Comparison of ENCODE assay signal across 23 cellular contexts in the genomic region with DNA sequence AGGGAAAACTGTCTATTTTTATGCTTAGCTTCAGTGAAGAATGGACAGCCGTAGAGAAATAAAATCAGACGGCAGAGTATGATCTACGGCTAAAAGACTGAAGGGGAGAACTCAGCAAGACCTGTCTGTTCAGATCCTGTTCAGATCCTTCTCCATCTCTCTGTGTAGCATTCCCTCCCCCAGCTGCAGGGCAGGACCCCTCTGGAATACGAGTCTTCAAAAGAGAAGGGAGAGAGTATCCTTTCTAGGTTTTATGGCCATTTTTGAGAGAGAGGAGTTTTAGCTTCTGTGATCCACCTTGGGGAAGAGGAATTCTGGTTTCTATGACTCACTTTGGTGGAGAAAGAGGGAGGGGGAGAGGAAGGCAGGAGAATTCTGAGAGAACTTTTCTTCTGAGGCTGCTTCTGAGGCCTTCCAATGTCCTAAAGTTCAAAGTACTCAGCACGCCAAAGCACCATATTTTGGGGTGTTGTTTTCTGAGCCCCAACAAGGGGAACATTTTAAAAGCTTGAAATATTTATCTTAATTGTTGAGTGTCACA.
DNase-seq lines count a peak whose midpoint lies in the region; TF ChIP-seq lines count a peak whose summit lies in the region.
"Had no signal": no experiment of that assay in that cellular context is flagged by ENCODE, and none has a peak within 500 bp of the region (broad histone marks: within the 10 kb centered on the region; RNA-seq: fewer than 3 reads in every experiment).

No MANE protein-coding gene starts in this region.

- no peaks in the 10 kb centered on the region for H3K36me3 ChIP-seq in esophagus squamous epithelium
- H3K36me3 ChIP-seq in OCI-LY7 (ENCODE audit: insufficient read depth, low read length), result no peaks in the 10 kb centered on the region
- H3K36me3 ChIP-seq: right lobe of liver had no signal

- no peaks in the 10 kb centered on the region for H3K27me3 ChIP-seq in esophagus squamous epithelium
- H3K27me3 ChIP-seq: right lobe of liver had no signal

- no peak overlapping the region for H3K4me3 Mint-ChIP-seq in HFFc6
- H3K4me3 Mint-ChIP-seq in activated CD4-positive, alpha-beta memory T cell treated with anti-CD3 and anti-CD28 coated beads, Interleukin-2, amount 10 ng/mL, durations not matched to agents 7 days and 5 days, result no peak overlapping the region
- H3K4me3 Mint-ChIP-seq: CD4-positive, alpha-beta T cell; central memory CD8-positive, alpha-beta T cell; mesothelial cell of epicardium; natural killer cell; stimulated activated naive CD8-positive, alpha-beta T cell treated with anti-CD3 and anti-CD28 coated beads, Interleukin-15, Interleukin-2, amounts not matched to agents 100 ng/mL and 50 ng/mL, for 24 hours; WTC11 had no signal

- 84 to 88% methylated on average over 4 to 5 of the region's 5 CpGs for WGBS in esophagus squamous epithelium, 2 donors

- H3K9me3 ChIP-seq in esophagus squamous epithelium (no peaks in the 10 kb centered on the region), OCI-LY7 (ENCODE audit: low read length) (no peaks in the 10 kb centered on the region)
- H3K9me3 ChIP-seq: right lobe of liver had no signal

- CTCF ChIA-PET in OCI-LY7 (lab: Charles Lee; ENCODE audit: unreplicated experiment), result no interaction called here
- CTCF ChIA-PET in activated CD4-positive, alpha-beta memory T cell treated with anti-CD3 and anti-CD28 coated beads, Interleukin-2, amount 10 ng/mL, durations not matched to agents 7 days and 5 days (lab: Charles Lee), result no interaction called here

- no peaks in the 10 kb centered on the region for H3K9me2 ChIP-seq in OCI-LY7 (ENCODE audit: insufficient read depth, low read length)

- H2AFZ ChIP-seq in OCI-LY7 (ENCODE audit: low read length), result no peak overlapping the region

- no peaks in the 10 kb centered on the region for H4K20me1 ChIP-seq in OCI-LY7 (ENCODE audit: insufficient read depth, low read length)

- peaks cover 10% of the 10 kb centered on the region; the same call in 1 of the 2 replicates for H3K36me3 Mint-ChIP-seq in HFFc6 (ENCODE audit: low read depth)
- no peaks in the 10 kb centered on the region for H3K36me3 Mint-ChIP-seq in activated CD4-positive, alpha-beta memory T cell treated with anti-CD3 and anti-CD28 coated beads, Interleukin-2, amount 10 ng/mL, durations not matched to agents 7 days and 5 days (ENCODE audit: low read depth)
- H3K36me3 Mint-ChIP-seq: natural killer cell had no signal

- peaks cover 26% of the 10 kb centered on the region for H3K4me1 Mint-ChIP-seq in HFFc6 (ENCODE audit: low read depth)
- no peaks in the 10 kb centered on the region for H3K4me1 Mint-ChIP-seq in activated CD4-positive, alpha-beta memory T cell treated with anti-CD3 and anti-CD28 coated beads, Interleukin-2, amount 10 ng/mL, durations not matched to agents 7 days and 5 days
- H3K4me1 Mint-ChIP-seq: central memory CD8-positive, alpha-beta T cell; natural killer cell had no signal

- H3K4me3 ChIP-seq in esophagus squamous epithelium (no peak overlapping the region), OCI-LY7 (ENCODE audit: low read depth, low read length, poor library complexity, severe bottlenecking) (no peak overlapping the region)
- H3K4me3 ChIP-seq: right lobe of liver had no signal

- H3K79me2 ChIP-seq in OCI-LY7 (ENCODE audit: insufficient read depth, low read depth, low read length), result no peaks in the 10 kb centered on the region

- no peak for TF ChIP-seq POLR2A in esophagus squamous epithelium (IDR thresholded peaks at IDR 0.05)

- H3K9me3 Mint-ChIP-seq in HFFc6, result peaks cover 8% of the 10 kb centered on the region
- peaks cover 2% of the 10 kb centered on the region for H3K9me3 Mint-ChIP-seq in activated CD4-positive, alpha-beta memory T cell treated with anti-CD3 and anti-CD28 coated beads, Interleukin-2, amount 10 ng/mL, durations not matched to agents 7 days and 5 days

- H3K4me1 ChIP-seq in esophagus squamous epithelium (peaks cover 0 to 5% (median 0%) of the 10 kb centered on the region in 3 donors), OCI-LY7 (ENCODE audit: insufficient read depth, low read length, poor library complexity, severe bottlenecking) (no peaks in the 10 kb centered on the region)
- H3K4me1 ChIP-seq: right lobe of liver had no signal

- DNase-seq in HFFc6, result peak; percentile 19
- peak; percentile 60 for DNase-seq in astrocyte of the hippocampus (ENCODE audit: low read depth, low spot score)
- DNase-seq in left kidney (ENCODE audit: low read depth, low spot score), result peak; percentile 71
- DNase-seq in esophagus squamous epithelium (lab: John Stamatoyannopoulos, UW), result no peak
- DNase-seq in OCI-LY7 (ENCODE audit: low spot score), result no peak
- DNase-seq in activated CD4-positive, alpha-beta memory T cell treated with anti-CD3 and anti-CD28 coated beads, Interleukin-2, amount 10 ng/mL, durations not matched to agents 7 days and 5 days, result no peak
- no peak for DNase-seq in Kasumi-1 (lab: John Stamatoyannopoulos, UW)
- DNase-seq: activated CD8-positive, alpha-beta memory T cell treated with anti-CD3 and anti-CD28 coated beads, Interleukin-2, amount 50 U/mL, for 4 hours; activated naive CD4-positive, alpha-beta T cell treated with anti-CD3 and anti-CD28 coated beads, Interleukin-2, amount 50 U/mL, for 16 hours; anterior cingulate cortex; CD4-positive, alpha-beta T cell; erythroblast; left ventricle myocardium superior; natural killer cell; NCI-H1092; NCI-H2029 treated with DMSO at 0.1 percent for 48 hours; NCI-H774; right lobe of liver; stimulated activated CD4-positive, alpha-beta T cell treated with anti-CD3 and anti-CD28 coated beads, Interleukin-15, amount 100 ng/mL, for 24 hours had no signal

- TF ChIP-seq CTCF in HFFc6 (IDR thresholded peaks at IDR 0.05), result no peak
- TF ChIP-seq CTCF in esophagus squamous epithelium (IDR thresholded peaks at IDR 0.05), result no peak
- TF ChIP-seq CTCF in OCI-LY7 (conservative IDR thresholded peaks at IDR 0.05; ENCODE audit: low read length), result no peak

- POLR2A ChIA-PET in OCI-LY7 (lab: Charles Lee), result no interaction called here
- POLR2A ChIA-PET in activated CD4-positive, alpha-beta memory T cell treated with anti-CD3 and anti-CD28 coated beads, Interleukin-2, amount 10 ng/mL, durations not matched to agents 7 days and 5 days (lab: Charles Lee), result no interaction called here

- peak overlapping the region; percentile 23; the same call in 1 of the 2 replicates for H3K27ac Mint-ChIP-seq in HFFc6
- H3K27ac Mint-ChIP-seq in activated CD4-positive, alpha-beta memory T cell treated with anti-CD3 and anti-CD28 coated beads, Interleukin-2, amount 10 ng/mL, durations not matched to agents 7 days and 5 days, result no peak overlapping the region
- H3K27ac Mint-ChIP-seq: CD4-positive, alpha-beta T cell; mesothelial cell of epicardium; natural killer cell; stimulated activated naive CD8-positive, alpha-beta T cell treated with anti-CD3 and anti-CD28 coated beads, Interleukin-15, Interleukin-2, amounts not matched to agents 100 ng/mL and 50 ng/mL, for 24 hours; WTC11 had no signal

- H3K27ac ChIP-seq in esophagus squamous epithelium (no peak overlapping the region), OCI-LY7 (ENCODE audit: low read depth, low read length, poor library complexity, severe bottlenecking) (no peak overlapping the region)
- H3K27ac ChIP-seq: right lobe of liver had no signal

- H3K27me3 Mint-ChIP-seq in HFFc6 (ENCODE audit: insufficient read depth), result peaks cover 2% of the 10 kb centered on the region; the same call in 1 of the 2 replicates
- H3K27me3 Mint-ChIP-seq in activated CD4-positive, alpha-beta memory T cell treated with anti-CD3 and anti-CD28 coated beads, Interleukin-2, amount 10 ng/mL, durations not matched to agents 7 days and 5 days, result no peaks in the 10 kb centered on the region

- H3K4me2 ChIP-seq in OCI-LY7 (ENCODE audit: low read length), result no peak overlapping the region

- no TSS peak for BruUV-seq in OCI-LY7 (replicated peaks; lab: Mats Ljungman, UMichigan)

- intact Hi-C loops in esophagus squamous epithelium (cut with DNase I) (no loop called here), OCI-LY7 (cut with micrococcal nuclease; ENCODE audit: unreplicated experiment) (no loop called here)

Comparison
In these comparisons a context has a peak if more than half of its experiments do, and no peak if none do; other contexts are left out.
1. DNase-seq: peak in HFFc6 (single experiment), astrocyte of the hippocampus (single experiment) and left kidney (single experiment); none in esophagus squamous epithelium (single experiment), OCI-LY7 (single experiment), activated CD4-positive, alpha-beta memory T cell treated with anti-CD3 and anti-CD28 coated beads, Interleukin-2, amount 10 ng/mL, durations not matched to agents 7 days and 5 days (single experiment) and Kasumi-1 (0 of 2).